15 cellular contexts compared by ENCODE assay signal in the genomic region with DNA sequence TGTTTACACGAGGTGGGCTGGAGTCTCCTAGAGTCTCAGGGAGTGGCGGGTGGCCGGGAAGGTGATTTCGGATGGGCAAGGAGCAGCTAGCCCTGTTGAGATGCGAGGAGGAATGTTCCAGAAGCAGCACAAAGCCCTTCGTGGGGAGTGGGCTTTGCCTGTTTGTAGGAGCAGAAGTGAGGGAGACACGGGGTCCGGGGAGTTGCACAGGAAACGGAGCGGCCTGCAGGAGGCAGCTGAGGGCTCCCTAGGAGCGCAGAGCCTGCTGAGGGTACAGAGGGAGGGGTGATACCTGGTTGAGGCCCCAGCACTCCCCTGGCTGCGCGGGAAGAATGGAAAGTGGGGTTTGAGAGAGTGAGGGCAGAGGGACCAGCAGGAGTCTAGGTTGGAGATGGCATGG.
DNase-seq lines count a peak whose midpoint lies in the region; ATAC-seq, FAIRE-seq and TF ChIP-seq lines count a peak whose summit lies in the region.
"Had no signal": no experiment of that assay in that cellular context is flagged by ENCODE, and none has a peak within 500 bp of the region (broad histone marks: within the 10 kb centered on the region; RNA-seq: fewer than 3 reads in every experiment).

No MANE protein-coding gene starts in this region.

- H3K27me3 Mint-ChIP-seq in GM23338 (ENCODE audit: insufficient read depth, low read depth, poor library complexity): peaks cover 2% of the 10 kb centered on the region

- H3K14ac ChIP-seq in neuronal stem cell (ENCODE audit: low read length): no peak overlapping the region

- intact Hi-C loops in K562 (cut with micrococcal nuclease): no loop called here
- intact Hi-C loops in upper lobe of right lung (cut with DNase I): no loop called here

- no peak overlapping the region for H4K91ac ChIP-seq in neuronal stem cell (ENCODE audit: low read depth, low read length, poor library complexity)

- no peaks in the 10 kb centered on the region for H3K9me2 ChIP-seq in GM23338 (ENCODE audit: insufficient read depth)

- H3K18ac ChIP-seq in neuronal stem cell (ENCODE audit: low read length): peak overlapping the region; percentile 44

- H4K20me1 ChIP-seq in GM23338 (replicated peaks; ENCODE audit: insufficient read depth): no peaks in the 10 kb centered on the region
- H4K20me1 ChIP-seq in K562 (replicated peaks; ENCODE audit: control insufficient read depth, insufficient read depth, low read length): 0 out of 2 replicates have a peak, but pooled peaks cover 3% of the 10 kb centered on the region

- POLR2A ChIA-PET in K562 (lab: Yijun Ruan, JAX): interaction anchor here (1.2 kb wide), 1 partner anchor 21 kb away, joined by 4 read pairs; no protein-coding TSS in a partner anchor

- H3K9ac ChIP-seq in K562 (ENCODE audit: insufficient read depth in 1 of 2, low read depth in 2 of 2, low read length in 2 of 2) (no peak overlapping the region), neuronal stem cell (ENCODE audit: low read depth, low read length, poor library complexity) (no peak overlapping the region)

- H2BK5ac ChIP-seq in neuronal stem cell (ENCODE audit: low read length): peak overlapping the region; percentile 87

- H3K36me3 ChIP-seq in GM23338 (ENCODE audit: insufficient read depth) (peaks cover 3% of the 10 kb centered on the region; the same call in 1 of the 2 replicates), K562 (ENCODE audit: control insufficient read depth, insufficient read depth, low read length) (no peaks in the 10 kb centered on the region), neuronal stem cell (replicated peaks in 1 of 2; ENCODE audit: control insufficient read depth in 2 of 2, insufficient read depth in 2 of 2, low read length in 2 of 2) (no peaks in the 10 kb centered on the region), upper lobe of right lung (no peaks in the 10 kb centered on the region)
- H3K36me3 ChIP-seq: BE2C had no signal

- DNase-seq in GM23338 (ENCODE audit: low spot score) (no peak), K562 (ENCODE audit: extremely low read depth in 1 of 4, low spot score in 3 of 4) (no peak), neuronal stem cell (ENCODE audit: low spot score) (no peak), upper lobe of right lung (peak; percentile 31), NCI-H69 (lab: John Stamatoyannopoulos, UW) (no peak), NCI-H2227 treated with DMSO at 0.1 percent for 48 hours (lab: John Stamatoyannopoulos, UW) (no peak)
- DNase-seq: BE2C; Calu3; CD4-positive, alpha-beta memory T cell; DMS79 treated with DMSO at 0.1 percent for 48 hours; GF-D8; H9 had no signal

- no peak overlapping the region for H2AFZ ChIP-seq in GM23338
- H2AFZ ChIP-seq in K562 (ENCODE audit: low read depth, low read length): no peak overlapping the region
- H2AFZ ChIP-seq in neuronal stem cell (ENCODE audit: low read length): no peak overlapping the region

- no peak for TF ChIP-seq EP300 in K562 (IDR thresholded peaks at IDR 0.05; ENCODE audit: low read length)

- H3K4me3 ChIP-seq in GM23338: no peak overlapping the region
- H3K4me3 ChIP-seq in K562: no peak overlapping the region
- no peak overlapping the region for H3K4me3 ChIP-seq in neuronal stem cell (ENCODE audit: low read length in 2 of 2)
- H3K4me3 ChIP-seq in upper lobe of right lung: no peak overlapping the region

- TF ChIP-seq CTCF in GM23338 (conservative IDR thresholded peaks at IDR 0.05; ENCODE audit: low read depth in 2 of 2): no peak
- TF ChIP-seq CTCF in K562 (IDR thresholded peaks at IDR 0.05 in 2 of 3, conservative IDR thresholded peaks at IDR 0.05 in 1 of 3; ENCODE audit: insufficient read depth in 2 of 3, low read depth in 1 of 3, low read length in 3 of 3): no peak
- TF ChIP-seq CTCF in upper lobe of right lung (IDR thresholded peaks at IDR 0.05): no peak

- in situ Hi-C loops in K562 (cut with MboI): no loop called here

- no peak overlapping the region for H3K4me2 ChIP-seq in GM23338
- H3K4me2 ChIP-seq in K562 (ENCODE audit: insufficient read depth, low read length): no peak overlapping the region
- no peak overlapping the region for H3K4me2 ChIP-seq in neuronal stem cell (ENCODE audit: insufficient read depth, low read length, poor library complexity, severe bottlenecking)

- no peak overlapping the region for H4K8ac ChIP-seq in neuronal stem cell (ENCODE audit: low read depth, low read length)

- H3K9me1 ChIP-seq in K562 (ENCODE audit: control insufficient read depth, insufficient read depth, low read length): no peaks in the 10 kb centered on the region

- no peaks in the 10 kb centered on the region for H3K9me3 ChIP-seq in K562 (replicated peaks; ENCODE audit: control insufficient read depth, insufficient read depth, low read depth, low read length)
- peaks cover 0 to 4% of the 10 kb centered on the region in 2 donors for H3K9me3 ChIP-seq in neuronal stem cell (replicated peaks in 1 of 2; ENCODE audit: control insufficient read depth in 2 of 2, insufficient read depth in 1 of 2, low read depth in 1 of 2, low read length in 2 of 2)
- no peaks in the 10 kb centered on the region for H3K9me3 ChIP-seq in upper lobe of right lung
- H3K9me3 ChIP-seq: BE2C had no signal

- no peak for TF ChIP-seq RAD21 in K562 (CRISPR knock-in tag; conservative IDR thresholded peaks at IDR 0.05 in 1 of 2, IDR thresholded peaks at IDR 0.05 in 1 of 2)

- no peak overlapping the region for H3K27ac Mint-ChIP-seq in GM23338
- H3K27ac Mint-ChIP-seq: CD4-positive, alpha-beta memory T cell; H9 had no signal

- no peak overlapping the region for H2BK12ac ChIP-seq in neuronal stem cell (ENCODE audit: low read length)

- H3K4me3 Mint-ChIP-seq in GM23338: no peak overlapping the region
- H3K4me3 Mint-ChIP-seq: CD4-positive, alpha-beta memory T cell; H9 had no signal

- H3K23ac ChIP-seq in neuronal stem cell (ENCODE audit: low read depth, low read length, poor library complexity): no peak overlapping the region

- no peak for TF ChIP-seq POLR2A in K562 (conservative IDR thresholded peaks at IDR 0.05)

- H3K4me1 Mint-ChIP-seq in GM23338: no peaks in the 10 kb centered on the region; the same call in 2 of the 3 replicates
- H3K4me1 Mint-ChIP-seq: CD4-positive, alpha-beta memory T cell; H9 had no signal

- H3K27me3 ChIP-seq in GM23338 (ENCODE audit: insufficient read depth) (no peaks in the 10 kb centered on the region), K562 (ENCODE audit: control insufficient read depth in 2 of 2, insufficient read depth in 2 of 2, low read length in 2 of 2) (peaks cover 0 to 40% of the 10 kb centered on the region in 2 experiments; a peak in 2 of 5 replicates), neuronal stem cell (ENCODE audit: control insufficient read depth in 3 of 3, insufficient read depth in 3 of 3, low read depth in 1 of 3, low read length in 3 of 3) (peaks cover 0 to 2% (median 0%) of the 10 kb centered on the region in 3 experiments), upper lobe of right lung (peaks cover 5% of the 10 kb centered on the region)
- H3K27me3 ChIP-seq: BE2C had no signal

- H3K4me1 ChIP-seq in GM23338 (ENCODE audit: insufficient read depth) (no peaks in the 10 kb centered on the region), K562 (replicated peaks in 1 of 2; ENCODE audit: control insufficient read depth in 2 of 2, insufficient read depth in 2 of 2, low read length in 2 of 2) (no peaks in the 10 kb centered on the region), neuronal stem cell (ENCODE audit: control insufficient read depth in 2 of 2, insufficient read depth in 1 of 2, low read depth in 1 of 2, low read length in 2 of 2) (no peaks in the 10 kb centered on the region), upper lobe of right lung (no peaks in the 10 kb centered on the region)
- H3K4me1 ChIP-seq: BE2C had no signal

- WGBS in K562 (ENCODE audit: insufficient coverage, low coverage, missing lambda C conversion rate): 3% methylated on average over 10 of the region's 13 CpGs
- WGBS in neuronal stem cell (ENCODE audit: extremely low coverage in 2 of 2, insufficient read length in 2 of 2, insufficient replicate concordance in 1 of 2), 2 donors: no CpG with 5 or more reads among the region's 13 CpGs

- peaks cover 5% of the 10 kb centered on the region; the same call in 1 of the 3 replicates for H3K36me3 Mint-ChIP-seq in GM23338 (ENCODE audit: low read depth)
- H3K36me3 Mint-ChIP-seq: CD4-positive, alpha-beta memory T cell had no signal

- H3K27ac ChIP-seq in GM23338 (ENCODE audit: low read depth): no peak overlapping the region
- H3K27ac ChIP-seq in K562 (ENCODE audit: extremely low read depth, low read depth, low read length): no peak overlapping the region
- H3K27ac ChIP-seq in neuronal stem cell (replicated peaks; ENCODE audit: low read length): no peak overlapping the region
- H3K27ac ChIP-seq in upper lobe of right lung: no peak overlapping the region
- H3K27ac ChIP-seq: C4-2B had no signal

- no peak for FAIRE-seq in K562 (lab: Jason Lieb, UNC)
- FAIRE-seq: H1 had no signal

- no TSS peak for BruUV-seq in K562 (replicated peaks; lab: Mats Ljungman, UMichigan)

- no peak overlapping the region for H2BK15ac ChIP-seq in neuronal stem cell (ENCODE audit: low read length)

- no peaks in the 10 kb centered on the region for H3K79me1 ChIP-seq in neuronal stem cell (ENCODE audit: low read depth, low read length)

- no peak overlapping the region for H2BK120ac ChIP-seq in neuronal stem cell (ENCODE audit: low read depth, low read length)

- no peaks in the 10 kb centered on the region for H3K79me2 ChIP-seq in GM23338 (replicated peaks; ENCODE audit: insufficient read depth)
- H3K79me2 ChIP-seq in K562 (ENCODE audit: control insufficient read depth, insufficient read depth, low read length): no peaks in the 10 kb centered on the region

- no peak overlapping the region for H2AK5ac ChIP-seq in neuronal stem cell (ENCODE audit: low read depth, low read length)

- no peak overlapping the region for H3K4ac ChIP-seq in neuronal stem cell (ENCODE audit: low read length)

- H3F3A ChIP-seq in GM23338 (replicated peaks; ENCODE audit: low read depth): no peaks in the 10 kb centered on the region

- CTCF ChIA-PET in K562 (lab: Yijun Ruan, JAX; ENCODE audit: low intra/inter-chr PET ratio): no interaction called here

- peak; percentile 46; the same call in 2 of the 3 replicates for ATAC-seq in GM23338
- ATAC-seq in K562: peak; percentile 61; the same call in 2 of the 3 replicates
- no peak for ATAC-seq in upper lobe of right lung
- no peak for ATAC-seq in GM21576 (IDR thresholded peaks at IDR 0.05; ENCODE audit: unreplicated experiment)

- H3K9me3 Mint-ChIP-seq in GM23338: peaks cover 59% of the 10 kb centered on the region

TF ChIP-seq in GM23338, 12 proteins besides CTCF, POLR2A, EP300 and RAD21 (continues in another document):
- TF ChIP-seq NANOG (IDR thresholded peaks at IDR 0.05; ENCODE audit: borderline replicate concordance) (no peak), POLR2AphosphoS5 (IDR thresholded peaks at IDR 0.05; ENCODE audit: low read depth) (no peak)

Comparison
In these comparisons a context has a peak if more than half of its experiments do, and no peak if none do; other contexts are left out.
1. ATAC-seq: peak in GM23338 (single experiment) and K562 (single experiment); none in upper lobe of right lung (single experiment) and GM21576 (single experiment).